In the genomic region with DNA sequence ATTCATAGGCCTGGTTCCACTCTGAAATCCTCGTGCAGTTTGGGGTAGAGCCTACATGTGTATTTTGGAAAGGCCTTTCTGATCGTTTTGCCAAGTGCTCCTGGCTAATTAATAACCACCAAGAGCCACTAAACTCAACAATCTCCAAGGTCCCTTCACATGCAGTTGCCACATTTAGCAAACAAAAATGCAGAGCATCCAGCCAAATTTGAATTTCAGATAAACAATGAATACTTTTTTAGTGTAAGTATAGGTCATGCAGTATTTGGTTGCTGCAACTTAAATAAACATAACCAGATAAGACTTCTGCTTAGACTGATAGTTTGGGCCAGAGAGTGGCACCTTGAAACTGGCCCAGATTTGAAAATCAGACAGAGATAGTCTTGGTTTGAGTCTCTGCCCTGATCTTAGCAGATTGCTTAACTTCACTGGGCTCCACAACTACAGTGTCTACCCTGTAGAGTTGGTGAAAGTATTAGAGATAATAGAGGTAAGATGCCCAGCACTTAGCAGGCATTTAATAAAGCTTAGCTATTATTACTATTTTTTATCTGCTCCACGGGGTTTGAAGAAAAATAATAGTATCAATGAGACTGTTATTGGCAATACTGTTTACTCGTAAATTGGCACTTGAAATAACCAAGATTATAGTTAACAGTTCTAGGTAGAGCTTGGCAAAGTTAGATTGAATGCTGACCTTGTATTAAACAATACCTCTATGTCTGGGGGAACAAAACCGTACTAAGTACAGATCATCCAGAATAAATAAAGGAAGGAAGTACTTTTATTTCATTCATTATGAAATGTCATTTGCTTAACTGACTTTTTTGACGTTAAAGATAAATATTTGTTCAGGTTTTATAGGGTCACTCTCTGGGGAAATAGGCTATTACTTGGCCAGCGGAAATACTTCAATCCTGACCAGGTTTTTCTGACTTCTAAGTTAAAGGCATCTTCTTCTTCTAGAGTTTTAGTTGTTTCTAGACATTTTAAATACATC, we compare ENCODE assay signal across 27 cellular contexts. TPM values are rescaled to one million over a fixed set of nuclear protein-coding genes. Genes with fewer than 3 reads are reported as not detected.
DNase-seq lines count a peak whose midpoint lies in the region; ATAC-seq and TF ChIP-seq lines count a peak whose summit lies in the region.
"Had no signal": no experiment of that assay in that cellular context is flagged by ENCODE, and none has a peak within 500 bp of the region (broad histone marks: within the 10 kb centered on the region; RNA-seq: fewer than 3 reads in every experiment).

No MANE protein-coding gene starts in this region.

- H3K4me1 ChIP-seq in left lung: peaks cover 3 to 9% of the 10 kb centered on the region in 2 donors
- peaks cover 5 to 41% (median 28%) of the 10 kb centered on the region in 4 donors for H3K4me1 ChIP-seq in stomach
- H3K4me1 ChIP-seq in sigmoid colon: no peaks in the 10 kb centered on the region
- H3K4me1 ChIP-seq: foreskin keratinocyte, heart left ventricle had no signal

- peak; percentile 17 for DNase-seq in H4 (ENCODE audit: low spot score)
- no peak for DNase-seq in left lung
- DNase-seq in stomach: peak; percentile 50
- no peak for DNase-seq in C1 segment of cervical spinal cord (lab: John Stamatoyannopoulos, UW)
- no peak for DNase-seq in sigmoid colon
- no peak for DNase-seq in stimulated activated naive CD4-positive, alpha-beta T cell (lab: John Stamatoyannopoulos, UW)
- DNase-seq: activated CD4-positive, alpha-beta memory T cell treated with anti-CD3 and anti-CD28 coated beads, Interleukin-2, amount 10 ng/mL, durations not matched to agents 7 days and 5 days; activated CD4-positive, alpha-beta T cell treated with anti-CD3 and anti-CD28 coated beads for 1 hour; activated CD8-positive, alpha-beta memory T cell treated with anti-CD3 and anti-CD28 coated beads, Interleukin-2, amount 50 U/mL, for 48 hours; activated naive CD4-positive, alpha-beta T cell treated with anti-CD3 and anti-CD28 coated beads, Interleukin-2, amount 50 U/mL, for 16 hours; CD8-positive, alpha-beta T cell; colonic mucosa; DMS79; effector CD8-positive, alpha-beta T cell; foreskin keratinocyte; GF-D8; heart left ventricle; KG1; naive thymus-derived CD8-positive, alpha-beta T cell; NCI-H146; NCI-H2107; NCI-H82; occipital lobe; right cardiac atrium; stimulated activated naive B cell treated with anti-CD40 and anti-IgM and Interleukin-4, amounts not matched to agents 10 μg/mL and 1 μg/mL and 100 μg/mL, for 72 hours had no signal

- TF ChIP-seq POLR2A in stomach (IDR thresholded peaks at IDR 0.05) (no peak), sigmoid colon (IDR thresholded peaks at IDR 0.05) (no peak)

- peak; percentile 87 for ATAC-seq in left lung
- ATAC-seq: CD8-positive, alpha-beta T cell; foreskin keratinocyte; heart left ventricle; naive thymus-derived CD8-positive, alpha-beta T cell; right cardiac atrium; stimulated activated naive B cell treated with anti-CD40 and anti-IgM and Interleukin-4, amounts not matched to agents 10 μg/mL and 1 μg/mL and 100 μg/mL, for 72 hours had no signal

- H3K4me3 ChIP-seq in left lung (no peak overlapping the region), stomach (no peak overlapping the region), sigmoid colon (no peak overlapping the region)
- H3K4me3 ChIP-seq: colonic mucosa, heart left ventricle, SK-N-MC had no signal

- no peaks in the 10 kb centered on the region for H3K9me3 ChIP-seq in left lung
- no peaks in the 10 kb centered on the region for H3K9me3 ChIP-seq in stomach
- H3K9me3 ChIP-seq in sigmoid colon: no peaks in the 10 kb centered on the region
- H3K9me3 ChIP-seq: colonic mucosa had no signal

- 18 to 35% (median 24%) methylated on average over 7 of the region's 7 CpGs for WGBS in stomach, 5 donors
- WGBS in sigmoid colon, 2 donors: 15 to 49% methylated on average over 7 of the region's 7 CpGs

- TF ChIP-seq CTCF in VCaP (conservative IDR thresholded peaks at IDR 0.05): no peak
- no peak for TF ChIP-seq CTCF in left lung (IDR thresholded peaks at IDR 0.05)
- TF ChIP-seq CTCF in stomach (IDR thresholded peaks at IDR 0.05): no peak
- TF ChIP-seq CTCF in sigmoid colon (IDR thresholded peaks at IDR 0.05): no peak

- H3K27me3 ChIP-seq in left lung (no peaks in the 10 kb centered on the region), stomach (no peaks in the 10 kb centered on the region), sigmoid colon (no peaks in the 10 kb centered on the region)
- H3K27me3 ChIP-seq: colonic mucosa, foreskin keratinocyte, heart left ventricle had no signal

- H3K27ac ChIP-seq in VCaP (peak overlapping the region; percentile 46; the same call in 1 of the 2 replicates), left lung (peak overlapping the region in 1 of 2 donors; percentile 17), stomach (peak overlapping the region in 2 of 5 donors; percentile 1 to 18), sigmoid colon (no peak overlapping the region)
- H3K27ac ChIP-seq: colonic mucosa, foreskin keratinocyte, heart left ventricle, SK-N-MC had no signal

- no peaks in the 10 kb centered on the region for H3K36me3 ChIP-seq in left lung
- no peaks in the 10 kb centered on the region for H3K36me3 ChIP-seq in stomach
- H3K36me3 ChIP-seq in sigmoid colon: no peaks in the 10 kb centered on the region
- H3K36me3 ChIP-seq: colonic mucosa, heart left ventricle had no signal

- TF ChIP-seq EP300 in stomach (IDR thresholded peaks at IDR 0.05): no peak
- TF ChIP-seq EP300 in sigmoid colon (IDR thresholded peaks at IDR 0.05): no peak

- intact Hi-C loops in left lung (cut with DNase I) (no loop called here), stomach (cut with DNase I; ENCODE audit: low total_unique reads) (no loop called here), sigmoid colon (cut with DNase I) (no loop called here)

RNA-seq across cellular contexts. Expression of a gene that starts 15.0 kb away (rescaled TPM):
- total RNA-seq in H4 (2014; rRNA removed; shearing (Covaris generic)): 12.9 and 19.3 TPM in 2 replicates
- total RNA-seq in left lung: 10 to 100 TPM; 30.3 to 35.9 TPM
- total RNA-seq in stomach: 10 to 100 TPM; 17.1 to 44.1 (median 32.1) TPM
- 10 to 100 TPM; 12.4 to 21.5 (median 14.1) TPM for polyA plus RNA-seq in stomach
- 100 to 1,000 TPM in 1 of 4 donors, 10 to 100 TPM in 3; 67.8 to 127 (median 91.0) TPM for total RNA-seq in sigmoid colon
- 10 to 100 TPM; 11.5 to 21.0 (median 15.0) TPM for polyA plus RNA-seq in sigmoid colon

Comparison
In these comparisons a context has a peak if more than half of its experiments do, and no peak if none do; other contexts are left out.
1. DNase-seq: peak in H4 (single experiment) and stomach (single experiment); none in left lung (0 of 2), C1 segment of cervical spinal cord (0 of 14), sigmoid colon (single experiment) and stimulated activated naive CD4-positive, alpha-beta T cell (0 of 6).